In the genomic region with DNA sequence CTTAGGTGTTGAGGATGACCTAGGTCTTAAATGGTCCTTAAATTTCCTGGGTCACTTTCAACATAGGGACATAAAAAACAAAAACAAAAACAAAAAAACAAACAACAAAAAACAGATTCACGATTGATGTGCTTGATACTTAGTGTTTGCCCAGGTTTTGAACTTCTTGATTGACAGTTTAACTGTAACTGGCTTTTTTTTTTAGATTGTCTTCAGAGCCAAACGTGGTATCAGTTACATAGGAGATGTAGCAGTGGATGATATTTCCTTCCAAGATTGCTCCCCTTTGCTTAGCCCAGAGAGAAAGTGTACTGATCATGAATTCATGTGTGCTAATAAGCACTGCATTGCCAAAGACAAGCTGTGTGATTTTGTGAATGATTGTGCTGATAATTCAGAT, we compare ENCODE assay signal across 3 cellular contexts.
"Had no signal": no experiment of that assay in that cellular context is flagged by ENCODE, and none has a peak within 500 bp of the region (broad histone marks: within the 10 kb centered on the region; RNA-seq: fewer than 3 reads in every experiment).

No MANE protein-coding gene starts in this region.

- DNase-seq: GDM1, GF-D8 had no signal

- ATAC-seq: GM12878 had no signal
